ENCODE assay signal across 27 cellular contexts in the genomic region with DNA sequence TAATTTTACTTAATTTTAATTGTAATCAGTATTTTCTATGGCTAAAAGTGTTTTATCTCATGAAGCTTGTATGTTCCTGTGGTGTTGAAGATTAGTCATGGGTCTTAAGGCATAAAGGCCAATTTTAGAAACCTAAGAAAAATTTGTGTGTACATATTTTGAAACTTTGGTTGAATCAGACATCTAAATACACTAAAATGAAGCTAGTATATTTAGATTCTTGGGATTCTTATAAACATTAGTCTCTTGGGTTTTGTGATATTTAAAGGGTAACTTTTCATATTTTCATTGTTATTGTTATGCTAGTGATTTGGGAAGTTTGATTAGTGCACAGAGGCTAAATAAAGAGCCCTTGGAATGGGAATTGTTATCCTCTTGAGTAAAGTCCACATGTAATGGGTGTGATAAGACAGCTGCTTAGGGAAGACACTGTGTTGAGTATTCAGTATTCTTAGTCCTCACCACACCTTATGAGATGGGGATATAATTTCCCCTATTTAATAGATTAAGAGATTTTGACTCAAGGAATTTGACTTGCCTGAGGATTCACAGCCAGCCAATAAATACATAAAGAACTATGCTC. TPM values are rescaled to one million over a fixed set of nuclear protein-coding genes. Genes with fewer than 3 reads are reported as not detected.
A peak's percentile ranks its signal among the peaks of the same experiment; 100 is the strongest.
DNase-seq lines count a peak whose midpoint lies in the region; ATAC-seq and TF ChIP-seq lines count a peak whose summit lies in the region.
"Had no signal": no experiment of that assay in that cellular context is flagged by ENCODE, and none has a peak within 500 bp of the region (broad histone marks: within the 10 kb centered on the region; RNA-seq: fewer than 3 reads in every experiment).

No MANE protein-coding gene starts in this region.

- no peaks in the 10 kb centered on the region for H3K9me3 Mint-ChIP-seq in activated CD8-positive, alpha-beta T cell treated with anti-CD3 and anti-CD28 coated beads for 36 hours
- H3K9me3 Mint-ChIP-seq in activated CD8-positive, alpha-beta T cell treated with anti-CD3 and anti-CD28 coated beads, Interleukin-2, amount 10 ng/mL, durations not matched to agents 7 days and 5 days (ENCODE audit: insufficient read depth) = no peaks in the 10 kb centered on the region
- H3K9me3 Mint-ChIP-seq in neural progenitor cell = no peaks in the 10 kb centered on the region
- H3K9me3 Mint-ChIP-seq: activated CD4-positive, alpha-beta T cell treated with anti-CD3 and anti-CD28 coated beads, Interleukin-2, amount 10 ng/mL, durations not matched to agents 24 days and 14 days; naive B cell; stimulated activated naive CD8-positive, alpha-beta T cell treated with anti-CD3 and anti-CD28 coated beads, Interleukin-15, amount 100 ng/mL, for 72 hours had no signal

- H3K36me3 Mint-ChIP-seq in activated CD8-positive, alpha-beta T cell treated with anti-CD3 and anti-CD28 coated beads for 36 hours (ENCODE audit: low read depth) = peaks cover 44% of the 10 kb centered on the region
- H3K36me3 Mint-ChIP-seq in activated CD8-positive, alpha-beta T cell treated with anti-CD3 and anti-CD28 coated beads, Interleukin-2, amount 10 ng/mL, durations not matched to agents 7 days and 5 days (ENCODE audit: low read depth) = peaks cover 56% of the 10 kb centered on the region
- H3K36me3 Mint-ChIP-seq in neural progenitor cell = peaks cover 39% of the 10 kb centered on the region

- H3K4me1 ChIP-seq in neural progenitor cell = no peaks in the 10 kb centered on the region
- H3K4me1 ChIP-seq: upper lobe of left lung had no signal

- H3K9ac ChIP-seq in neural progenitor cell = no peak overlapping the region
- H3K9ac ChIP-seq: SK-N-SH had no signal

- no peaks in the 10 kb centered on the region for H3K27me3 ChIP-seq in neural progenitor cell
- H3K27me3 ChIP-seq: dorsolateral prefrontal cortex, upper lobe of left lung had no signal

- H3K4me3 Mint-ChIP-seq in activated CD8-positive, alpha-beta T cell treated with anti-CD3 and anti-CD28 coated beads for 36 hours = no peak overlapping the region
- H3K4me3 Mint-ChIP-seq in activated CD8-positive, alpha-beta T cell treated with anti-CD3 and anti-CD28 coated beads, Interleukin-2, amount 10 ng/mL, durations not matched to agents 7 days and 5 days = no peak overlapping the region
- no peak overlapping the region for H3K4me3 Mint-ChIP-seq in neural progenitor cell
- H3K4me3 Mint-ChIP-seq: activated CD4-positive, alpha-beta T cell treated with anti-CD3 and anti-CD28 coated beads, Interleukin-2, amount 10 ng/mL, durations not matched to agents 24 days and 14 days; B cell; stimulated activated naive CD8-positive, alpha-beta T cell treated with anti-CD3 and anti-CD28 coated beads, Interleukin-15, amount 100 ng/mL, for 72 hours had no signal

- no peak overlapping the region for H2AFZ ChIP-seq in neural progenitor cell (replicated peaks)

- peaks cover 10% of the 10 kb centered on the region for H3K4me1 Mint-ChIP-seq in activated CD8-positive, alpha-beta T cell treated with anti-CD3 and anti-CD28 coated beads for 36 hours (ENCODE audit: low read depth)
- no peaks in the 10 kb centered on the region for H3K4me1 Mint-ChIP-seq in activated CD8-positive, alpha-beta T cell treated with anti-CD3 and anti-CD28 coated beads, Interleukin-2, amount 10 ng/mL, durations not matched to agents 7 days and 5 days (ENCODE audit: low read depth)
- H3K4me1 Mint-ChIP-seq in neural progenitor cell = no peaks in the 10 kb centered on the region
- H3K4me1 Mint-ChIP-seq: B cell, naive B cell had no signal

- ATAC-seq in activated CD8-positive, alpha-beta T cell treated with anti-CD3 and anti-CD28 coated beads for 36 hours = no peak
- ATAC-seq in activated CD8-positive, alpha-beta T cell treated with anti-CD3 and anti-CD28 coated beads, Interleukin-2, amount 10 ng/mL, durations not matched to agents 7 days and 5 days = no peak
- no peak for ATAC-seq in stimulated activated naive CD8-positive, alpha-beta T cell treated with anti-CD3 and anti-CD28 coated beads, Interleukin-15, Interleukin-2, amounts not matched to agents 100 U/mL and 50 U/mL, for 24 hours
- ATAC-seq: stimulated activated naive CD8-positive, alpha-beta T cell treated with anti-CD3 and anti-CD28 coated beads, Interleukin-15, amount 100 ng/mL, for 72 hours had no signal

- peaks cover 57% of the 10 kb centered on the region for H3K36me3 ChIP-seq in neural progenitor cell

- TF ChIP-seq CTCF in activated CD8-positive, alpha-beta T cell treated with anti-CD3 and anti-CD28 coated beads for 36 hours (IDR thresholded peaks at IDR 0.05) = no peak
- no peak for TF ChIP-seq CTCF in choroid plexus epithelial cell (conservative IDR thresholded peaks at IDR 0.05; ENCODE audit: low read depth, low read length)
- no peak for TF ChIP-seq CTCF in neural progenitor cell (IDR thresholded peaks at IDR 0.05)

- peaks cover 54% of the 10 kb centered on the region for H4K20me1 ChIP-seq in neural progenitor cell (ENCODE audit: low read depth)

- no peak for DNase-seq in activated CD8-positive, alpha-beta T cell treated with anti-CD3 and anti-CD28 coated beads for 36 hours
- no peak for DNase-seq in activated CD8-positive, alpha-beta T cell treated with anti-CD3 and anti-CD28 coated beads, Interleukin-2, amount 10 ng/mL, durations not matched to agents 7 days and 5 days
- DNase-seq in HCEC 1CT (peak; percentile 54), choroid plexus epithelial cell (ENCODE audit: low read depth) (peak; percentile 57), neural progenitor cell (ENCODE audit: low spot score) (no peak), kidney tubule cell (ENCODE audit: low spot score) (no peak), cerebellar cortex (ENCODE audit: low spot score) (no peak)
- DNase-seq in stimulated activated naive CD8-positive, alpha-beta T cell treated with anti-CD3 and anti-CD28 coated beads, Interleukin-15, Interleukin-2, amounts not matched to agents 100 U/mL and 50 U/mL, for 24 hours = no peak
- DNase-seq: activated CD4-positive, alpha-beta T cell treated with anti-CD3 and anti-CD28 coated beads, Interleukin-2, amount 10 ng/mL, durations not matched to agents 24 days and 14 days; activated CD8-positive, alpha-beta memory T cell treated with anti-CD3 and anti-CD28 coated beads, Interleukin-2, amount 50 U/mL, for 4 hours; COR-L47; DMS79 treated with DMSO at 0.1 percent for 48 hours; dorsolateral prefrontal cortex; foreskin fibroblast; mammary epithelial cell; naive B cell; NCI-H1436 treated with DMSO at 0.1 percent for 48 hours; NCI-H524 treated with DMSO at 0.1 percent for 48 hours; retina; SK-N-SH; stimulated activated CD4-positive, alpha-beta T cell treated with anti-CD3 and anti-CD28 coated beads, Interleukin-12 subunit alpha, Interleukin-12 subunit beta, amount 100 ng/mL, for 4 hours; stimulated activated CD4-positive, alpha-beta T cell treated with anti-CD3 and anti-CD28 coated beads, Interleukin-4, amount 100 ng/mL, for 4 hours; stimulated activated naive CD8-positive, alpha-beta T cell treated with anti-CD3 and anti-CD28 coated beads, Interleukin-15, amount 100 ng/mL, for 72 hours; upper lobe of left lung had no signal

- no peak overlapping the region for H3K4me3 ChIP-seq in choroid plexus epithelial cell (ENCODE audit: low read depth, low read length)
- no peak overlapping the region for H3K4me3 ChIP-seq in neural progenitor cell
- H3K4me3 ChIP-seq: dorsolateral prefrontal cortex, upper lobe of left lung had no signal

- intact Hi-C loops in activated CD8-positive, alpha-beta T cell treated with anti-CD3 and anti-CD28 coated beads for 36 hours (cut with micrococcal nuclease) = no loop called here

- no peaks in the 10 kb centered on the region for H3K27me3 Mint-ChIP-seq in activated CD8-positive, alpha-beta T cell treated with anti-CD3 and anti-CD28 coated beads for 36 hours
- H3K27me3 Mint-ChIP-seq in activated CD8-positive, alpha-beta T cell treated with anti-CD3 and anti-CD28 coated beads, Interleukin-2, amount 10 ng/mL, durations not matched to agents 7 days and 5 days (ENCODE audit: low read depth) = no peaks in the 10 kb centered on the region
- H3K27me3 Mint-ChIP-seq in neural progenitor cell (ENCODE audit: insufficient read depth, low read depth) = no peaks in the 10 kb centered on the region
- H3K27me3 Mint-ChIP-seq: activated CD4-positive, alpha-beta T cell treated with anti-CD3 and anti-CD28 coated beads, Interleukin-2, amount 10 ng/mL, durations not matched to agents 24 days and 14 days; B cell; naive B cell; stimulated activated naive CD8-positive, alpha-beta T cell treated with anti-CD3 and anti-CD28 coated beads, Interleukin-15, amount 100 ng/mL, for 72 hours had no signal

- peak overlapping the region; percentile 61 for H3K27ac Mint-ChIP-seq in activated CD8-positive, alpha-beta T cell treated with anti-CD3 and anti-CD28 coated beads for 36 hours
- no peak overlapping the region for H3K27ac Mint-ChIP-seq in activated CD8-positive, alpha-beta T cell treated with anti-CD3 and anti-CD28 coated beads, Interleukin-2, amount 10 ng/mL, durations not matched to agents 7 days and 5 days
- H3K27ac Mint-ChIP-seq in neural progenitor cell = no peak overlapping the region
- H3K27ac Mint-ChIP-seq: activated CD4-positive, alpha-beta T cell treated with anti-CD3 and anti-CD28 coated beads, Interleukin-2, amount 10 ng/mL, durations not matched to agents 24 days and 14 days; B cell had no signal

- peaks cover 70% of the 10 kb centered on the region for H3K79me2 ChIP-seq in neural progenitor cell (ENCODE audit: low read depth)

- CTCF ChIA-PET in activated CD8-positive, alpha-beta T cell treated with anti-CD3 and anti-CD28 coated beads for 36 hours (lab: Charles Lee) = interaction anchor here (1.1 to 2.1 kb wide), 5 partner anchors 8 to 38 kb away, joined by 3 to 6 read pairs (median 3); no protein-coding TSS in a partner anchor
- CTCF ChIA-PET in activated CD8-positive, alpha-beta T cell treated with anti-CD3 and anti-CD28 coated beads, Interleukin-2, amount 10 ng/mL, durations not matched to agents 7 days and 5 days (lab: Charles Lee) = interaction anchor here (1.3 kb wide), 1 partner anchor 10 kb away, joined by 3 read pairs; no protein-coding TSS in a partner anchor

- POLR2A ChIA-PET in activated CD8-positive, alpha-beta T cell treated with anti-CD3 and anti-CD28 coated beads for 36 hours (lab: Charles Lee) = interaction anchor here (0.6 to 0.8 kb wide), 2 partner anchors 70 to 93 kb away, joined by 3 read pairs; no protein-coding TSS in a partner anchor
- POLR2A ChIA-PET in activated CD8-positive, alpha-beta T cell treated with anti-CD3 and anti-CD28 coated beads, Interleukin-2, amount 10 ng/mL, durations not matched to agents 7 days and 5 days (lab: Charles Lee) = interaction anchor here (0.6 to 1.4 kb wide), 2 partner anchors 25 to 114 kb away, joined by 3 to 6 read pairs; partner anchors contain the start of gene UBA2

- peaks cover 15% of the 10 kb centered on the region for H3F3A ChIP-seq in neural progenitor cell (ENCODE audit: low read depth)

- no peaks in the 10 kb centered on the region for H3K9me3 ChIP-seq in neural progenitor cell (ENCODE audit: low read depth)
- H3K9me3 ChIP-seq: SK-N-SH, upper lobe of left lung had no signal

- no peak overlapping the region for H3K4me2 ChIP-seq in neural progenitor cell
- H3K4me2 ChIP-seq: SK-N-SH had no signal

- peak overlapping the region; percentile 21 for H3K27ac ChIP-seq in neural progenitor cell
- H3K27ac ChIP-seq: 22Rv1, RWPE1, upper lobe of left lung had no signal

RNA-seq across cellular contexts. Expression of gene UBA2, which starts 24.6 kb away (rescaled TPM):
- 100 to 1,000 TPM; 134 to 149 TPM for total RNA-seq in activated CD8-positive, alpha-beta T cell treated with anti-CD3 and anti-CD28 coated beads for 36 hours
- total RNA-seq in activated CD8-positive, alpha-beta T cell treated with anti-CD3 and anti-CD28 coated beads, Interleukin-2, amount 10 ng/mL, durations not matched to agents 7 days and 5 days = 100 to 1,000 TPM; 129 to 135 TPM
- total RNA-seq in neural progenitor cell (ENCODE audit: low replicate concordance) = 305 and 373 TPM in 2 replicates

RNA-seq across cellular contexts. Expression of gene WTIP, which starts 28.8 kb away (rescaled TPM):
- under 1 TPM; 0.54 to 0.63 TPM for total RNA-seq in activated CD8-positive, alpha-beta T cell treated with anti-CD3 and anti-CD28 coated beads for 36 hours
- total RNA-seq in activated CD8-positive, alpha-beta T cell treated with anti-CD3 and anti-CD28 coated beads, Interleukin-2, amount 10 ng/mL, durations not matched to agents 7 days and 5 days = 1 to 10 TPM in 1 of 2 experiments, under 1 TPM in 1; 0.68 to 1.2 TPM
- total RNA-seq in neural progenitor cell (ENCODE audit: low replicate concordance) = 28.2 and 35.4 TPM in 2 replicates

RNA-seq across cellular contexts. Expression of gene PDCD2L, which starts 48.6 kb away (rescaled TPM):
- total RNA-seq in activated CD8-positive, alpha-beta T cell treated with anti-CD3 and anti-CD28 coated beads for 36 hours = 10 to 100 TPM; 39.9 to 42.1 TPM
- 10 to 100 TPM; 12.9 to 13.3 TPM for total RNA-seq in activated CD8-positive, alpha-beta T cell treated with anti-CD3 and anti-CD28 coated beads, Interleukin-2, amount 10 ng/mL, durations not matched to agents 7 days and 5 days
- total RNA-seq in neural progenitor cell (ENCODE audit: low replicate concordance) = 15.2 and 26.9 TPM in 2 replicates

Comparison
In these comparisons a context has a peak if more than half of its experiments do, and no peak if none do; other contexts are left out.
1. DNase-seq: peak in HCEC 1CT (single experiment) and choroid plexus epithelial cell (single experiment); none in activated CD8-positive, alpha-beta T cell treated with anti-CD3 and anti-CD28 coated beads for 36 hours (single experiment), activated CD8-positive, alpha-beta T cell treated with anti-CD3 and anti-CD28 coated beads, Interleukin-2, amount 10 ng/mL, durations not matched to agents 7 days and 5 days (single experiment), neural progenitor cell (single experiment), kidney tubule cell (single experiment), cerebellar cortex (single experiment) and stimulated activated naive CD8-positive, alpha-beta T cell treated with anti-CD3 and anti-CD28 coated beads, Interleukin-15, Interleukin-2, amounts not matched to agents 100 U/mL and 50 U/mL, for 24 hours (single experiment).
2. RNA of gene WTIP, which starts 28.8 kb away (total RNA-seq): 28.2 to 35.4 TPM in neural progenitor cell; 0.68 to 1.2 TPM in activated CD8-positive, alpha-beta T cell treated with anti-CD3 and anti-CD28 coated beads, Interleukin-2, amount 10 ng/mL, durations not matched to agents 7 days and 5 days and 0.54 to 0.63 TPM in activated CD8-positive, alpha-beta T cell treated with anti-CD3 and anti-CD28 coated beads for 36 hours; every median in the first group is over 10 times any median in the second.